1 cellular context compared by ENCODE assay signal in the genomic region with DNA sequence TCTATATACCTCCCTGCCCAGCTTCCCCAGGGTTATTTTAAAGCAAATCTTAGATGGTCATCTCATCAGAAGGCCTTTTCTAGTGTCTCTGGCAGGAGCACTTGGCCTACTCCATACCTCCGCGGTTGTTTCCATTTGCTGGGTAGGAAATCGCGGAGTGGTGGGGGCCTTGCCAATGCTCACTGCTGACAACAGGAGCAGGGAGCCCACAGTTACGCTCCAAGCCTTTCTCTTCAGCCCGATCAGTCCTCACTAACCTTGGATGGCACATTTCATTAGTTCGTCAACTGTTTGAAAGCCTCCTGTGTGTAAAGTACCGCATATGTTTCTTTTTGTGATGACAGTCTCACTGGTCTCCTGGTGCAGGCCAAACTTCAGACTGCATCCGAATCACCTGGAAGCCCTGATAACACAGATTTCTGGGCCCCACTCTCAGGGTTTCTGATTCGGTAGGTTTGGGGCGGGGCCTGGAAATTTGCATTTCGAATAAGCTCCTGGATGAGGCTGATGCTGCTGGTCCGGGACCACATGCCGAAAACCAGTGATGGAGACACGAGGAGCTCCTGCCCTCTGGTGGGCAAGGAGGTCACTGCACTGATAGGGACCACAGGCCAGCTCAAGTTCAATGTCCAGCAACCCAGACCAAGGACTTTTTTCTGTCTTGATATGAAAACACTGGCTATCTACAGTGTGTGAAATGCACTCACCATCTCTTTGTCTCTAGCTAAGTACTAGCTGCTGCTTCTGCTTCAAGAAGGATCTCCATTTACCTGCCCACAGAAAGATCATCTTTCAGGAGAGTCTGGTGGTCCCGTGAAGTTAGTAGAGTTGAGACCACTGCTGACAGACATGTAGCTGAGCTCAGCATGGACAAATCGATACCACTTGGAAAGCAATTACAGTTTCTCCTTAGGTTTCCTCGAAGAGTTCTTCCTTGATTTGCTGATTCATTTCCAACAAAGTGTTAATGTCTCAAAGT.
A peak's percentile ranks its signal among the peaks of the same experiment; 100 is the strongest.
TF ChIP-seq lines count a peak whose summit lies in the region.

No MANE protein-coding gene starts in this region.

TF ChIP-seq in K562, 482 proteins besides CTCF, POLR2A, EP300 and RAD21 (continued from another document):
- TF ChIP-seq XRCC5 (IDR thresholded peaks at IDR 0.05; ENCODE audit: low read depth, low read length) (peak; percentile 65; the same call in 1 of the 2 replicates), CC2D1A (IDR thresholded peaks at IDR 0.05) (peak; percentile 60), CTBP1 (IDR thresholded peaks at IDR 0.05; ENCODE audit: borderline replicate concordance) (peak; percentile 92), LCOR (CRISPR knock-in tag; IDR thresholded peaks at IDR 0.05) (peak; percentile 85), ATF7 (IDR thresholded peaks at IDR 0.05) (peak; percentile 39; the same call in 1 of the 2 replicates), ELF1 (tag; IDR thresholded peaks at IDR 0.05) (no peak), NUFIP1 (IDR thresholded peaks at IDR 0.05; ENCODE audit: partially characterized antibody) (peak; percentile 27), ZKSCAN1 (IDR thresholded peaks at IDR 0.05; ENCODE audit: low read depth, low read length) (peak; percentile 41; the same call in 1 of the 2 replicates), TOE1 (IDR thresholded peaks at IDR 0.05; ENCODE audit: borderline replicate concordance) (no peak), TOE1 (CRISPR knock-in tag; IDR thresholded peaks at IDR 0.05; ENCODE audit: borderline replicate concordance, low read depth) (0 out of 2 replicates have a peak, but pooled peaks have one; percentile 23), SMC3 (conservative IDR thresholded peaks at IDR 0.05; ENCODE audit: insufficient read depth, low read depth, low read length) (peak; percentile 94), KLF13 (tag; IDR thresholded peaks at IDR 0.05; ENCODE audit: borderline replicate concordance, low read depth) (0 out of 2 replicates have a peak, but pooled peaks have one; percentile 26), ZC3H11A (IDR thresholded peaks at IDR 0.05; ENCODE audit: low read depth, low read length) (no peak), SMAD4 (CRISPR knock-in tag; conservative IDR thresholded peaks at IDR 0.05) (0 out of 2 replicates have a peak, but pooled peaks have one; percentile 13), EZH2 (IDR thresholded peaks at IDR 0.05; ENCODE audit: borderline replicate concordance, low read depth, low read length) (no peak)
- TF ChIP-seq, protein P1, sequence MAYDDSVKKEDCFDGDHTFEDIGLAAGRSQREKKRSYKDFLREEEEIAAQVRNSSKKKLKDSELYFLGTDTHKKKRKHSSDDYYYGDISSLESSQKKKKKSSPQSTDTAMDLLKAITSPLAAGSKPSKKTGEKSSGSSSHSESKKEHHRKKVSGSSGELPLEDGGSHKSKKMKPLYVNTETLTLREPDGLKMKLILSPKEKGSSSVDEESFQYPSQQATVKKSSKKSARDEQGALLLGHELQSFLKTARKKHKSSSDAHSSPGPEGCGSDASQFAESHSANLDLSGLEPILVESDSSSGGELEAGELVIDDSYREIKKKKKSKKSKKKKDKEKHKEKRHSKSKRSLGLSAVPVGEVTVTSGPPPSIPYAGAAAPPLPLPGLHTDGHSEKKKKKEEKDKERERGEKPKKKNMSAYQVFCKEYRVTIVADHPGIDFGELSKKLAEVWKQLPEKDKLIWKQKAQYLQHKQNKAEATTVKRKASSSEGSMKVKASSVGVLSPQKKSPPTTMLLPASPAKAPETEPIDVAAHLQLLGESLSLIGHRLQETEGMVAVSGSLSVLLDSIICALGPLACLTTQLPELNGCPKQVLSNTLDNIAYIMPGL (CRISPR knock-in tag; IDR thresholded peaks at IDR 0.05): 0 out of 2 replicates have a peak, but pooled peaks have one; percentile 36
- TF ChIP-seq, protein P2, sequence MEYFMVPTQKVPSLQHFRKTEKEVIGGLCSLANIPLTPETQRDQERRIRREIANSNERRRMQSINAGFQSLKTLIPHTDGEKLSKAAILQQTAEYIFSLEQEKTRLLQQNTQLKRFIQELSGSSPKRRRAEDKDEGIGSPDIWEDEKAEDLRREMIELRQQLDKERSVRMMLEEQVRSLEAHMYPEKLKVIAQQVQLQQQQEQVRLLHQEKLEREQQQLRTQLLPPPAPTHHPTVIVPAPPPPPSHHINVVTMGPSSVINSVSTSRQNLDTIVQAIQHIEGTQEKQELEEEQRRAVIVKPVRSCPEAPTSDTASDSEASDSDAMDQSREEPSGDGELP (CRISPR knock-in tag; IDR thresholded peaks at IDR 0.05; ENCODE audit: borderline replicate concordance): peak; percentile 49; the same call in 1 of the 2 replicates
